8 cellular contexts compared by ENCODE assay signal in the genomic region with DNA sequence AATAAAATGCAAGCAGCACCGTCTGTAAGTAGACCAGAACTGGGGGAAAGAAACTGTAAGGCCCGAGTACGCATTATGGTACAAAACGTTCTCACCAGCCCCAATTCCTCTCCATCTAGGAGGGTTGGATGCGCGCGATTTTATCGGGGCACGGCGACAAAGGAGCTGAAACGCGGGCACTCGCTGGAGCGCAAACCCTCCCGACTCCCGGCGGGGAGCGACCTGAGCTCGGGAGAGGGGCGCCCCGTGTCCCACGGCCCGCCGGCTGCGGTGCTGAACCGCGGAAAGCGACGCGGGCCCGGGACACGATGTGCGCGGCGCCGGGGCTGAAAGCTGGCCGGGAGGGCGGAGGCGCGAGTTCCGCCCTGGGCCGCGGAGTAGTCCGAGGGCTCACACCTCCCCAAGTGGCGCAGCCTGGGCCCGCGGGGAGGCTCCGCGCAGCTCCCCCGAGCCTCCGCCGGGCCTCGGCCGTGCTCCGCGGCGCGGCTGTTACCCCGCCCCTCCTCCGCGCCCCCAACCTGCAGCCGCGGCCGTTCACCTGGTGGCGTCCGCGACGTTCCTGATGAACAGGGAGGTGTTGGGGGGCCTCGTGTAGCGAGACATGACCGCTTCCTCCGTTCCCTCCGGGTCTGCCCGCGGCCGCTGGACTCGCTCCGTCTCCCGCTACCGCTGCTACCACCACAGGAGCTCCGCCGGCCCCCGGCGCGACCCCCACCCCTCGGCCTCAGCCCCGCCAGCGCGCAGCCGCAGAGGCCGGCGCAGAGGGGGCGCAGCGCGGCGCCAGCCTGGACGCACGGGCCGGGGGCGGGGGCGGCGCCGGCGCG. TPM values are rescaled to one million over a fixed set of nuclear protein-coding genes. Genes with fewer than 3 reads are reported as not detected.
A peak's percentile ranks its signal among the peaks of the same experiment; 100 is the strongest.
DNase-seq lines count a peak whose midpoint lies in the region; ATAC-seq and TF ChIP-seq lines count a peak whose summit lies in the region.

SRSF12 (minus strand) TSS at position 787 of the 824 bp plus-strand sequence; CDS start at position 603, 184 bp downstream.

- ATAC-seq in Right ventricle myocardium inferior, result peak; percentile 82
- peak; percentile 73 for ATAC-seq in HG03095 (IDR thresholded peaks at IDR 0.05; ENCODE audit: unreplicated experiment)
- ATAC-seq in activated naive CD4-positive, alpha-beta T cell treated with anti-CD3 and anti-CD28 coated beads, Interleukin-2, amount 50 U/mL, for 72 hours, result peak; percentile 89 to 93
- peak; percentile 80 to 90 (median 86) for ATAC-seq in heart right ventricle

- intact Hi-C loops in Right ventricle myocardium inferior (cut with DNase I), result loop anchor here (5.0 to 10.0 kb wide), 2 partner anchors 135 to 237 kb away; partner anchors contain the start of gene UBE2J1
- intact Hi-C loops in cardiac septum (cut with DNase I), result loop anchor here (2.0 kb wide), 1 partner anchor 35 kb away; no protein-coding TSS in a partner anchor
- intact Hi-C loops in heart right ventricle (cut with DNase I), result loop anchor here in 4 of 10 donors (5.0 to 10.0 kb wide), 5 partner anchors 35 to 247 kb away; partner anchors contain the start of gene PNRC1 (in 1 of the 4)

- H3K27me3 ChIP-seq in Peyer's patch (no peaks in the 10 kb centered on the region), heart right ventricle (no peaks in the 10 kb centered on the region)

- H3K36me3 ChIP-seq in Peyer's patch (no peaks in the 10 kb centered on the region), heart right ventricle (no peaks in the 10 kb centered on the region)

- DNase-seq in Right ventricle myocardium inferior (ENCODE audit: missing footprints) (peak; percentile 85), cardiac septum (ENCODE audit: low spot score) (no peak), Peyer's patch (peak in 2 of 3 donors; percentile 52 to 61), heart right ventricle (peak; percentile 13 to 36), putamen (ENCODE audit: low spot score) (peak; percentile 9), NCI-H1694 (lab: John Stamatoyannopoulos, UW) (no peak)
- peak; percentile 35 to 59 for DNase-seq in activated naive CD4-positive, alpha-beta T cell treated with anti-CD3 and anti-CD28 coated beads, Interleukin-2, amount 50 U/mL, for 72 hours (ENCODE audit: low spot score in 2 of 2)

- peak within 1 kb of the TSS; percentile 47 to 81 (median 68) for H3K4me3 ChIP-seq in Peyer's patch
- peak within 1 kb of the TSS; percentile 53 to 96 (median 73) for H3K4me3 ChIP-seq in heart right ventricle

- H3K27ac Mint-ChIP-seq in activated naive CD4-positive, alpha-beta T cell treated with anti-CD3 and anti-CD28 coated beads, Interleukin-2, amount 50 U/mL, for 72 hours, result no peak within 1 kb of the TSS

- H3K27ac ChIP-seq in Peyer's patch, result peak within 1 kb of the TSS in 1 of 4 donors; percentile 38
- H3K27ac ChIP-seq in heart right ventricle, result peak within 1 kb of the TSS in 3 of 10 donors; percentile 1 to 70 (median 46)

- no peaks in the 10 kb centered on the region for H3K9me3 Mint-ChIP-seq in activated naive CD4-positive, alpha-beta T cell treated with anti-CD3 and anti-CD28 coated beads, Interleukin-2, amount 50 U/mL, for 72 hours

- no peaks in the 10 kb centered on the region for H3K36me3 Mint-ChIP-seq in activated naive CD4-positive, alpha-beta T cell treated with anti-CD3 and anti-CD28 coated beads, Interleukin-2, amount 50 U/mL, for 72 hours

- H3K4me1 ChIP-seq in Peyer's patch (peaks cover 0 to 8% (median 6%) of the 10 kb centered on the region in 4 donors), heart right ventricle (peaks cover 0 to 14% (median 7%) of the 10 kb centered on the region in 9 donors)

- H3K9me3 ChIP-seq in Peyer's patch, result no peaks in the 10 kb centered on the region
- no peaks in the 10 kb centered on the region for H3K9me3 ChIP-seq in heart right ventricle

- TF ChIP-seq CTCF in Peyer's patch (IDR thresholded peaks at IDR 0.05) (peak in 1 of 6 experiments; percentile 5), heart right ventricle (IDR thresholded peaks at IDR 0.05) (peak in 1 of 9 donors; percentile 21)

- WGBS in heart right ventricle, 2 donors, result 1% methylated on average over 93 to 105 of the region's 105 CpGs

- TF ChIP-seq POLR2A in Peyer's patch (IDR thresholded peaks at IDR 0.05), result no peak

RNA-seq across cellular contexts. Expression of gene SRSF12, which starts in this region (rescaled TPM):
- total RNA-seq in Right ventricle myocardium inferior (0.24 TPM), cardiac septum (0.40 TPM), Peyer's patch (not detected), heart right ventricle (under 1 TPM in 8 of 10 donors, not detected in 2; 0.06 to 0.47 (median 0.17) TPM)
- total RNA-seq in activated naive CD4-positive, alpha-beta T cell treated with anti-CD3 and anti-CD28 coated beads, Interleukin-2, amount 50 U/mL, for 72 hours, result under 1 TPM; 0.48 to 0.53 TPM
- polyA plus RNA-seq in heart right ventricle, result under 1 TPM; 0.15 to 0.32 TPM

Comparison
In these comparisons a context has a peak if more than half of its experiments do, and no peak if none do; other contexts are left out.
1. Peak in DNase-seq and ATAC-seq in Right ventricle myocardium inferior; RNA of the gene not detected or under 1 TPM.
2. Peak in DNase-seq and H3K4me3 ChIP-seq in Peyer's patch; RNA of the gene not detected or under 1 TPM.
3. Peak in DNase-seq and ATAC-seq in activated naive CD4-positive, alpha-beta T cell treated with anti-CD3 and anti-CD28 coated beads, Interleukin-2, amount 50 U/mL, for 72 hours; RNA of the gene not detected or under 1 TPM.
4. Peak in DNase-seq, ATAC-seq and H3K4me3 ChIP-seq in heart right ventricle; RNA of the gene not detected or under 1 TPM.